Comparison of ENCODE assay signal across 17 cellular contexts in genomic region chr19:8463343-8463742, GRCh38.
"Had no signal": no experiment of that assay in that cellular context is flagged by ENCODE, and none has a peak within 500 bp of the region (broad histone marks: within the 10 kb centered on the region; RNA-seq: fewer than 3 reads in every experiment).

No MANE protein-coding gene starts in this region.

- DNase-seq: activated CD4-positive, alpha-beta T cell treated with anti-CD3 and anti-CD28 coated beads, Interleukin-2, amount 50 U/mL, for 1 hour; activated CD4-positive, CD25-positive, alpha-beta regulatory T cell treated with anti-CD3 and anti-CD28 coated beads, Interleukin-2, amount 50 U/mL, for 72 hours; activated naive CD8-positive, alpha-beta T cell treated with anti-CD3 and anti-CD28 coated beads, Interleukin-2, amount 10 ng/mL, durations not matched to agents 7 days and 5 days; central memory CD4-positive, alpha-beta T cell; colonic mucosa; erythroblast; gastrocnemius medialis; left ventricle myocardium superior; mesenchymal stem cell; natural killer cell; SHP77 had no signal

- H3K27me3 Mint-ChIP-seq: activated naive CD8-positive, alpha-beta T cell treated with anti-CD3 and anti-CD28 coated beads, Interleukin-2, amount 10 ng/mL, durations not matched to agents 7 days and 5 days; brain; stimulated activated naive CD8-positive, alpha-beta T cell treated with anti-CD3 and anti-CD28 coated beads, Interleukin-15, Interleukin-2, amounts not matched to agents 100 ng/mL and 50 ng/mL, for 24 hours had no signal

- H3K4me3 ChIP-seq: colonic mucosa, gastrocnemius medialis, tibial nerve had no signal

- FAIRE-seq: endometrium, keratinocyte had no signal

- H3K9me3 ChIP-seq: colonic mucosa, gastrocnemius medialis, tibial nerve had no signal

- ATAC-seq: gastrocnemius medialis, left ventricle myocardium superior, natural killer cell had no signal

- H3K27ac Mint-ChIP-seq: activated naive CD8-positive, alpha-beta T cell treated with anti-CD3 and anti-CD28 coated beads, Interleukin-2, amount 10 ng/mL, durations not matched to agents 7 days and 5 days; activated T-helper 1 cell treated with anti-CD3 and anti-CD28 coated beads, Interleukin-12 subunit alpha, Interleukin-12 subunit beta, Interleukin-2, Interleukin-4 antibody, amounts not matched to agents 30 ng/mL and 10 ng/mL and 1 ng/mL, durations not matched to agents 14 hours and 24 hours and 36 hours; stimulated activated naive CD8-positive, alpha-beta T cell treated with anti-CD3 and anti-CD28 coated beads, Interleukin-15, Interleukin-2, amounts not matched to agents 100 ng/mL and 50 ng/mL, for 24 hours had no signal

- H3K27me3 ChIP-seq: colonic mucosa, gastrocnemius medialis, tibial nerve had no signal

- H3K4me3 Mint-ChIP-seq: activated naive CD8-positive, alpha-beta T cell treated with anti-CD3 and anti-CD28 coated beads, Interleukin-2, amount 10 ng/mL, durations not matched to agents 7 days and 5 days; activated T-helper 1 cell treated with anti-CD3 and anti-CD28 coated beads, Interleukin-12 subunit alpha, Interleukin-12 subunit beta, Interleukin-2, Interleukin-4 antibody, amounts not matched to agents 30 ng/mL and 10 ng/mL and 1 ng/mL, durations not matched to agents 14 hours and 24 hours and 36 hours; natural killer cell; stimulated activated naive CD8-positive, alpha-beta T cell treated with anti-CD3 and anti-CD28 coated beads, Interleukin-15, Interleukin-2, amounts not matched to agents 100 ng/mL and 50 ng/mL, for 24 hours had no signal

- H3K9me3 Mint-ChIP-seq: activated naive CD8-positive, alpha-beta T cell treated with anti-CD3 and anti-CD28 coated beads, Interleukin-2, amount 10 ng/mL, durations not matched to agents 7 days and 5 days; activated T-helper 1 cell treated with anti-CD3 and anti-CD28 coated beads, Interleukin-12 subunit alpha, Interleukin-12 subunit beta, Interleukin-2, Interleukin-4 antibody, amounts not matched to agents 30 ng/mL and 10 ng/mL and 1 ng/mL, durations not matched to agents 14 hours and 24 hours and 36 hours; brain; natural killer cell; stimulated activated naive CD8-positive, alpha-beta T cell treated with anti-CD3 and anti-CD28 coated beads, Interleukin-15, Interleukin-2, amounts not matched to agents 100 ng/mL and 50 ng/mL, for 24 hours had no signal

- H3K27ac ChIP-seq: colonic mucosa, tibial nerve had no signal
